23 cellular contexts compared by ENCODE assay signal in genomic region chr7:133545613-133546012, GRCh38.
DNase-seq lines count a peak whose midpoint lies in the region; ATAC-seq, FAIRE-seq and TF ChIP-seq lines count a peak whose summit lies in the region.
"Had no signal": no experiment of that assay in that cellular context is flagged by ENCODE, and none has a peak within 500 bp of the region (broad histone marks: within the 10 kb centered on the region; RNA-seq: fewer than 3 reads in every experiment).

No MANE protein-coding gene starts in this region.

- H3K79me1 ChIP-seq in mesenchymal stem cell (replicated peaks; ENCODE audit: low read length, poor library complexity, severe bottlenecking) = peaks cover 15% of the 10 kb centered on the region

- H3K9me2 ChIP-seq in PC-3 (replicated peaks; ENCODE audit: low read length) = no peaks in the 10 kb centered on the region

- no peak overlapping the region for H3K27ac ChIP-seq in PC-3 (ENCODE audit: low read length)
- no peak overlapping the region for H3K27ac ChIP-seq in mesenchymal stem cell (ENCODE audit: low read length, poor library complexity, severe bottlenecking)
- no peak overlapping the region for H3K27ac ChIP-seq in CD8-positive, alpha-beta T cell (ENCODE audit: low read depth, low read length)
- H3K27ac ChIP-seq: hepatocyte, HL-60 had no signal

- no peak overlapping the region for H3K9ac ChIP-seq in PC-3 (ENCODE audit: low read length)
- no peak overlapping the region for H3K9ac ChIP-seq in mesenchymal stem cell (ENCODE audit: low read length)

- no peak overlapping the region for H3K4me3 Mint-ChIP-seq in CD8-positive, alpha-beta T cell
- no peak overlapping the region for H3K4me3 Mint-ChIP-seq in activated T-cell treated with anti-CD3 and anti-CD28 coated beads, Interleukin-2, amount 50 U/mL, for 24 hours
- H3K4me3 Mint-ChIP-seq: B cell; GM23338; stimulated activated naive CD8-positive, alpha-beta T cell treated with anti-CD3 and anti-CD28 coated beads, Interleukin-15, Interleukin-2, amounts not matched to agents 100 ng/mL and 50 ng/mL, for 24 hours; T-helper 17 cell; type B pancreatic cell had no signal

- peaks cover 5% of the 10 kb centered on the region for H3K36me3 Mint-ChIP-seq in CD8-positive, alpha-beta T cell
- no peaks in the 10 kb centered on the region for H3K36me3 Mint-ChIP-seq in activated T-cell treated with anti-CD3 and anti-CD28 coated beads, Interleukin-2, amount 50 U/mL, for 24 hours (ENCODE audit: low read depth)
- H3K36me3 Mint-ChIP-seq: type B pancreatic cell had no signal

- H3F3A ChIP-seq in PC-3 (ENCODE audit: low read length, unreplicated experiment) = no peaks in the 10 kb centered on the region

- no peak overlapping the region for H2BK12ac ChIP-seq in mesenchymal stem cell (ENCODE audit: low read length in 2 of 2)

- TF ChIP-seq POLR2A in H54 (IDR thresholded peaks at IDR 0.05; ENCODE audit: low read depth, low read length) = no peak

- no peak overlapping the region for H3K27ac Mint-ChIP-seq in CD8-positive, alpha-beta T cell
- no peak overlapping the region for H3K27ac Mint-ChIP-seq in activated T-cell treated with anti-CD3 and anti-CD28 coated beads, Interleukin-2, amount 50 U/mL, for 24 hours
- H3K27ac Mint-ChIP-seq: B cell; stimulated activated naive CD8-positive, alpha-beta T cell treated with anti-CD3 and anti-CD28 coated beads, Interleukin-15, Interleukin-2, amounts not matched to agents 100 ng/mL and 50 ng/mL, for 24 hours; T-helper 17 cell; type B pancreatic cell had no signal

- TF ChIP-seq CTCF in PC-3 (conservative IDR thresholded peaks at IDR 0.05; ENCODE audit: low read depth, low read length) (no peak), GM10266 (IDR thresholded peaks at IDR 0.05; ENCODE audit: control insufficient read depth, insufficient read depth, low read depth, missing control alignments) (no peak)
- TF ChIP-seq CTCF in CD8-positive, alpha-beta T cell (IDR thresholded peaks at IDR 0.05) = no peak

- H3K36me3 ChIP-seq in PC-3 (ENCODE audit: low read depth, low read length) (no peaks in the 10 kb centered on the region), mesenchymal stem cell (ENCODE audit: control insufficient read depth in 1 of 2, insufficient read depth in 2 of 2, low read depth in 1 of 2, low read length in 2 of 2) (no peaks in the 10 kb centered on the region)
- no peaks in the 10 kb centered on the region for H3K36me3 ChIP-seq in CD8-positive, alpha-beta T cell (ENCODE audit: insufficient read depth, low read length)

- no peak overlapping the region for H3K4me2 ChIP-seq in PC-3 (ENCODE audit: low read length)
- no peak overlapping the region for H3K4me2 ChIP-seq in mesenchymal stem cell (ENCODE audit: low read length, poor library complexity, severe bottlenecking)
- H3K4me2 ChIP-seq: GM23338, hepatocyte had no signal

- H2AFZ ChIP-seq in PC-3 (ENCODE audit: low read length) (no peak overlapping the region), mesenchymal stem cell (ENCODE audit: low read depth, low read length) (no peak overlapping the region)
- H2AFZ ChIP-seq: GM23338, hepatocyte had no signal

- H2BK5ac ChIP-seq in mesenchymal stem cell (ENCODE audit: low read depth, low read length, poor library complexity, severe bottlenecking) = no peak overlapping the region

- POLR2A ChIA-PET in PC-3 (lab: Charles Lee; ENCODE audit: unreplicated experiment) = no interaction called here
- POLR2A ChIA-PET in CD8-positive, alpha-beta T cell (lab: Charles Lee) = no interaction called here

- H3K4me1 ChIP-seq in PC-3 (ENCODE audit: insufficient read depth, low read length) (peaks cover 9% of the 10 kb centered on the region), mesenchymal stem cell (ENCODE audit: control insufficient read depth, insufficient read depth, low read depth, low read length) (no peaks in the 10 kb centered on the region)
- H3K4me1 ChIP-seq in CD8-positive, alpha-beta T cell (ENCODE audit: insufficient read depth, low read length) = no peaks in the 10 kb centered on the region

- no peaks in the 10 kb centered on the region for H3K79me2 ChIP-seq in PC-3 (ENCODE audit: low read length)
- H3K79me2 ChIP-seq: hepatocyte had no signal

- H3K4me1 Mint-ChIP-seq in CD8-positive, alpha-beta T cell (ENCODE audit: low read depth) = no peaks in the 10 kb centered on the region
- peaks cover 4% of the 10 kb centered on the region for H3K4me1 Mint-ChIP-seq in activated T-cell treated with anti-CD3 and anti-CD28 coated beads, Interleukin-2, amount 50 U/mL, for 24 hours (ENCODE audit: low read depth)
- H3K4me1 Mint-ChIP-seq: B cell, T-helper 17 cell had no signal

- H4K8ac ChIP-seq in mesenchymal stem cell (ENCODE audit: low read length) = no peak overlapping the region

- H3K9me3 Mint-ChIP-seq in CD8-positive, alpha-beta T cell = no peaks in the 10 kb centered on the region
- H3K9me3 Mint-ChIP-seq in activated T-cell treated with anti-CD3 and anti-CD28 coated beads, Interleukin-2, amount 50 U/mL, for 24 hours = no peaks in the 10 kb centered on the region
- H3K9me3 Mint-ChIP-seq: GM23338; stimulated activated naive CD8-positive, alpha-beta T cell treated with anti-CD3 and anti-CD28 coated beads, Interleukin-15, Interleukin-2, amounts not matched to agents 100 ng/mL and 50 ng/mL, for 24 hours; type B pancreatic cell had no signal

- no peak overlapping the region for H3K4me3 ChIP-seq in PC-3 (ENCODE audit: low read length)
- H3K4me3 ChIP-seq in mesenchymal stem cell (ENCODE audit: insufficient read depth in 1 of 2, low read depth in 1 of 2, low read length in 2 of 2) = no peak overlapping the region
- no peak overlapping the region for H3K4me3 ChIP-seq in CD8-positive, alpha-beta T cell (ENCODE audit: low read depth, low read length)
- H3K4me3 ChIP-seq: GM23338, hepatocyte had no signal

- DNase-seq in H54 (ENCODE audit: insufficient read length, low spot score) (no peak), PC-3 (peak; percentile 20), dedifferentiated amniotic fluid mesenchymal stem cell (ENCODE audit: extremely low spot score) (peak; percentile 53), mesenchymal stem cell (peak; percentile 42), NCI-H69 (lab: John Stamatoyannopoulos, UW) (no peak), GM10266 (ENCODE audit: extremely low spot score) (no peak)
- no peak for DNase-seq in CD8-positive, alpha-beta T cell
- no peak for DNase-seq in activated T-cell treated with anti-CD3 and anti-CD28 coated beads, Interleukin-2, amount 50 U/mL, for 24 hours
- DNase-seq: activated effector memory CD4-positive, alpha-beta T cell treated with Interleukin-2 at 50 U/mL for 16 hours; aorta; dermis blood vessel endothelial cell; KBM-7; NCI-H1417 treated with DMSO at 0.1 percent for 48 hours; NCI-H2171 treated with DMSO at 0.1 percent for 48 hours; right cardiac atrium; SHP77 treated with DMSO at 0.1 percent for 48 hours; T-helper 17 cell had no signal

- H2BK120ac ChIP-seq in mesenchymal stem cell (ENCODE audit: low read depth, low read length) = no peak overlapping the region

- BruUV-seq in PC-3 (replicated peaks; lab: Mats Ljungman, UMichigan) = no TSS peak

- no peak overlapping the region for H3K23ac ChIP-seq in mesenchymal stem cell (ENCODE audit: low read length in 2 of 2)

- no peak overlapping the region for H3K18ac ChIP-seq in mesenchymal stem cell (ENCODE audit: low read depth in 1 of 2, low read length in 2 of 2)

- CTCF ChIA-PET in PC-3 (lab: Charles Lee) = interaction anchor here (0.6 kb wide), 1 partner anchor 672 kb away, joined by 6 read pairs; no protein-coding TSS in a partner anchor
- CTCF ChIA-PET in CD8-positive, alpha-beta T cell (lab: Charles Lee) = no interaction called here

- ATAC-seq in PC-3 = no peak
- no peak for ATAC-seq in CD8-positive, alpha-beta T cell
- ATAC-seq: GM23338, right cardiac atrium, T-helper 17 cell had no signal

- no peak overlapping the region for H2AK5ac ChIP-seq in mesenchymal stem cell (ENCODE audit: low read length, severe bottlenecking)

- intact Hi-C loops in PC-3 (cut with micrococcal nuclease) = no loop called here
- intact Hi-C loops in CD8-positive, alpha-beta T cell (cut with DNase I, micrococcal nuclease) = no loop called here

- WGBS in mesenchymal stem cell = no CpG with 5 or more reads among the region's 1 CpG

- H2BK15ac ChIP-seq in mesenchymal stem cell (ENCODE audit: low read depth, poor library complexity, severe bottlenecking) = no peak overlapping the region

- H3K9me3 ChIP-seq in PC-3 (ENCODE audit: low read length) (no peaks in the 10 kb centered on the region), mesenchymal stem cell (ENCODE audit: control insufficient read depth, low read length) (no peaks in the 10 kb centered on the region)
- H3K9me3 ChIP-seq in CD8-positive, alpha-beta T cell (ENCODE audit: low read length) = no peaks in the 10 kb centered on the region

- no peak overlapping the region for H3K4ac ChIP-seq in mesenchymal stem cell (ENCODE audit: low read depth in 1 of 2, low read length in 2 of 2)

- H3K27me3 ChIP-seq in PC-3 (ENCODE audit: low read length) = no peaks in the 10 kb centered on the region
- H3K27me3 ChIP-seq in mesenchymal stem cell (ENCODE audit: control insufficient read depth in 1 of 2, insufficient read depth in 1 of 2, low read length in 2 of 2) = no peaks in the 10 kb centered on the region
- H3K27me3 ChIP-seq in CD8-positive, alpha-beta T cell (ENCODE audit: insufficient read depth, low read length) = no peaks in the 10 kb centered on the region
- H3K27me3 ChIP-seq: hepatocyte had no signal

- H4K20me1 ChIP-seq in PC-3 (ENCODE audit: low read length) = no peaks in the 10 kb centered on the region

- FAIRE-seq in H54 (lab: Jason Lieb, UNC) = peak; percentile 86

- no peak overlapping the region for H4K91ac ChIP-seq in mesenchymal stem cell (ENCODE audit: low read length)

- H3K14ac ChIP-seq in mesenchymal stem cell (ENCODE audit: low read length in 2 of 2) = no peak overlapping the region

- no peaks in the 10 kb centered on the region for H3K27me3 Mint-ChIP-seq in CD8-positive, alpha-beta T cell (ENCODE audit: low read depth)
- H3K27me3 Mint-ChIP-seq in activated T-cell treated with anti-CD3 and anti-CD28 coated beads, Interleukin-2, amount 50 U/mL, for 24 hours = no peaks in the 10 kb centered on the region
- H3K27me3 Mint-ChIP-seq: B cell; stimulated activated naive CD8-positive, alpha-beta T cell treated with anti-CD3 and anti-CD28 coated beads, Interleukin-15, Interleukin-2, amounts not matched to agents 100 ng/mL and 50 ng/mL, for 24 hours; T-helper 17 cell; type B pancreatic cell had no signal

Comparison
In these comparisons a context has a peak if more than half of its experiments do, and no peak if none do; other contexts are left out.
1. DNase-seq: peak in PC-3 (single experiment), dedifferentiated amniotic fluid mesenchymal stem cell (single experiment) and mesenchymal stem cell (single experiment); none in H54 (single experiment), CD8-positive, alpha-beta T cell (0 of 7), activated T-cell treated with anti-CD3 and anti-CD28 coated beads, Interleukin-2, amount 50 U/mL, for 24 hours (single experiment), NCI-H69 (single experiment) and GM10266 (single experiment).